Comparison of ENCODE assay signal across 8 cellular contexts in the genomic region with DNA sequence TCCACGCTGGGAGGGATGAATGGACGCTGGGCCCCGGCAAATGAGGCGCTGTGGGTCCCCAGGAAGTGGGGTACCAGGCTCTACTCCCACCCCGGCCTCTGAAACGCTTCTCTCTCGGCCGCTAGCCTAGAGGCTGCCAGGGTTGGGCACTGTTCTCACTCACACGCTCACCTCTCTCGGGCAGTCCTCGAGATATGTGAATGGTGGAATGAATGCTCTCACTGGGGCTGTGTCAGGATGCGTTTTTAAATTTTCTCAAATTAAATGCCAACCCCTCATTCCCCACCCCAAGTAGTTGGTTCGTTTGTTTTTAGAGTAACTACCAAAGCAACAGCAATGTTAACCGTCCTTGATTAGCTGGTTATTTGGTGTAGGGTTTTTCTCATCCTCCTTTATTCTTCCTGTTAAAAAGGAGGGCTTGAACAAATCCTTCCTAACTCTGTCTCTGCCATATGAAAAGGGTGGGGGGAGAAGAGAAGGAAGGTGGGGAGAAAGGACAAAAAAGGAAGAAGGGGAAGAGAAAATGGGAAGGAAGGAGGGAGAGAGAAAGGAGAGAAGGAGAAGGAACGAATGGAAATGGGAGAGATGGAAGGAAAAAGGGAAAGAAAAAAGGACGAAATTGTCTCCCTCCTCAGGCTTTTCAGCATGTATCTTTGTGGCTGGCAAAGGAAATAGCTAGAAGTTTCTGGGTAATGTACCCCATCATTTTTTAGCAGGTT. TPM values are rescaled to one million over a fixed set of nuclear protein-coding genes. Genes with fewer than 3 reads are reported as not detected.
DNase-seq lines count a peak whose midpoint lies in the region; ATAC-seq and TF ChIP-seq lines count a peak whose summit lies in the region.

No MANE protein-coding gene starts in this region.

- H3K4me3 ChIP-seq in adrenal gland (peak overlapping the region in 2 of 4 donors; percentile 15 to 59), mesodermal cell (ENCODE audit: extremely low read depth, insufficient read depth, low read length, poor library complexity, severe bottlenecking) (peak overlapping the region; percentile 48)

- H3K9me3 ChIP-seq in adrenal gland (replicated peaks in 1 of 3) (no peaks in the 10 kb centered on the region), mesodermal cell (ENCODE audit: control insufficient read depth, low read length) (no peaks in the 10 kb centered on the region)

- H3K27me3 ChIP-seq in adrenal gland: peaks cover 11% of the 10 kb centered on the region

- 16 to 38% (median 19%) methylated on average over 8 to 16 of the region's 16 CpGs for WGBS in adrenal gland, 4 donors
- 16 to 49% methylated on average over 2 to 8 of the region's 16 CpGs for WGBS in mesodermal cell (ENCODE audit: insufficient coverage in 2 of 2), 2 experiments

- TF ChIP-seq POLR2A in adrenal gland (IDR thresholded peaks at IDR 0.05): no peak

- peaks cover 0 to 8% of the 10 kb centered on the region in 2 donors for H3K4me1 ChIP-seq in adrenal gland (replicated peaks in 1 of 2)
- H3K4me1 ChIP-seq in mesodermal cell (ENCODE audit: control insufficient read depth, insufficient read depth, low read length, poor library complexity, severe bottlenecking): peaks cover 22% of the 10 kb centered on the region

- DNase-seq in adrenal gland: no peak
- no peak for DNase-seq in OCI-M2 (lab: John Stamatoyannopoulos, UW; ENCODE audit: unreplicated experiment)
- no peak for DNase-seq in RKO (ENCODE audit: low spot score)
- DNase-seq in GM19238 (ENCODE audit: insufficient read length, low spot score): no peak

- H3K36me3 ChIP-seq in adrenal gland (replicated peaks in 1 of 2): no peaks in the 10 kb centered on the region
- no peaks in the 10 kb centered on the region for H3K36me3 ChIP-seq in mesodermal cell (ENCODE audit: control insufficient read depth, insufficient read depth, low read length)

- peak overlapping the region in 3 of 5 donors; percentile 24 to 86 (median 82) for H3K27ac ChIP-seq in adrenal gland
- H3K27ac ChIP-seq in mesodermal cell (ENCODE audit: low read depth, low read length, severe bottlenecking): no peak overlapping the region

- TF ChIP-seq CTCF in adrenal gland (IDR thresholded peaks at IDR 0.05): no peak

- peak; percentile 8 for ATAC-seq in GM18502 (IDR thresholded peaks at IDR 0.05; ENCODE audit: poor library complexity, unreplicated experiment)
- ATAC-seq in HG02870 (IDR thresholded peaks at IDR 0.05; ENCODE audit: unreplicated experiment): peak; percentile 14
- no peak for ATAC-seq in HG03469 (IDR thresholded peaks at IDR 0.05; ENCODE audit: unreplicated experiment)

- intact Hi-C loops in adrenal gland (cut with DNase I): loop anchor here (10.0 kb wide), 2 partner anchors 926 to 1026 kb away; no protein-coding TSS in a partner anchor

RNA-seq across cellular contexts. Expression of a gene that starts 1.4 kb away (rescaled TPM):
- 10 to 100 TPM in 2 of 8 donors, 1 to 10 TPM in 6; 4.0 to 12.2 (median 8.2) TPM for total RNA-seq in adrenal gland
- 1 to 10 TPM; 2.6 to 7.3 (median 5.2) TPM for polyA plus RNA-seq in adrenal gland
- 3.5 TPM for polyA plus RNA-seq in mesodermal cell (2013, experiment 1 of 2)
- 2.7 TPM for polyA plus RNA-seq in mesodermal cell (2013, experiment 2 of 2)
